In genomic region chr11:116667318-116667717, GRCh38 we compare ENCODE assay signal across 1 cellular context.
TF ChIP-seq lines count a peak whose summit lies in the region.

No MANE protein-coding gene starts in this region.

TF ChIP-seq in HepG2, 621 proteins besides CTCF, POLR2A, EP300 and RAD21 (continued from another document):
- TF ChIP-seq PHF21A (CRISPR knock-in tag; IDR thresholded peaks at IDR 0.05), result peak; percentile 34; the same call in 1 of the 2 replicates
- peak; percentile 87; the same call in 1 of the 2 replicates for TF ChIP-seq ATF2 (CRISPR knock-in tag; IDR thresholded peaks at IDR 0.05)
- TF ChIP-seq ZFP1 (CRISPR knock-in tag; IDR thresholded peaks at IDR 0.05), result peak; percentile 34; the same call in 1 of the 2 replicates
- peak; percentile 41; the same call in 1 of the 2 replicates for TF ChIP-seq KAT8 (CRISPR knock-in tag; IDR thresholded peaks at IDR 0.05)
- TF ChIP-seq SIX4 (CRISPR knock-in tag; IDR thresholded peaks at IDR 0.05), result 0 out of 2 replicates have a peak, but pooled peaks have one; percentile 28
- TF ChIP-seq JUNB (CRISPR knock-in tag; IDR thresholded peaks at IDR 0.05; ENCODE audit: borderline replicate concordance), result peak; percentile 33; the same call in 1 of the 2 replicates
- 0 out of 2 replicates have a peak, but pooled peaks have one; percentile 37 for TF ChIP-seq ZNF580 (CRISPR knock-in tag; IDR thresholded peaks at IDR 0.05; ENCODE audit: borderline replicate concordance, low read depth)
TF ChIP-seq in HepG2: peak in this region for 118; not testable (repeated sequence) for 503.
